Comparison of ENCODE assay signal across 16 cellular contexts in the genomic region with DNA sequence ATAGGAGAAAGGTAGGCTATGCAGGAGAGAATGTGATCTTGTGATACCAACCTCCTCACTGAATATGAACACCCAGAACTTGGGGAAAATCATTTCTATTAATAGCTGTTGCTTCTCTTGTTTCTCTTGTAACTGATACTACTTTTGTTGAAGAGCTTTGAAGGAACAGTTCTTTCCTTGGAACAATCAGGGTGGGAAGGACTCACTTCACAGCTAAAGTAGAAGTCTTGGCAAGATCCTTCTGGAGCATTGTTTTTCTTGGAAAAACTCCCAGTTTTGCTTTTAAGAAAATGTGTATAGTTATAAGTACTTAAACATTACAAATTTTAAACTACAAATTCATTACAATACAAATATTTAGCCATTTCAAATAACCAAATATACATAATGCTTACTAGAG. TPM values are rescaled to one million over a fixed set of nuclear protein-coding genes. Genes with fewer than 3 reads are reported as not detected.
DNase-seq lines count a peak whose midpoint lies in the region; ATAC-seq and TF ChIP-seq lines count a peak whose summit lies in the region.
"Had no signal": no experiment of that assay in that cellular context is flagged by ENCODE, and none has a peak within 500 bp of the region (broad histone marks: within the 10 kb centered on the region; RNA-seq: fewer than 3 reads in every experiment).

No MANE protein-coding gene starts in this region.

- H3K4me3 ChIP-seq in cardiac muscle cell: no peak overlapping the region
- H3K4me3 ChIP-seq in spleen: no peak overlapping the region

- intact Hi-C loops in left cardiac atrium (cut with DNase I) (no loop called here), spleen (cut with DNase I; ENCODE audit: low total_unique reads) (no loop called here)

- TF ChIP-seq CTCF in cardiac muscle cell (IDR thresholded peaks at IDR 0.05; ENCODE audit: low read depth, low read length) (no peak), spleen (IDR thresholded peaks at IDR 0.05 in 8 of 11, conservative IDR thresholded peaks at IDR 0.05 in 3 of 11) (no peak)

- H3K27me3 ChIP-seq in cardiac muscle cell (no peaks in the 10 kb centered on the region), spleen (replicated peaks in 1 of 7) (no peaks in the 10 kb centered on the region)

- ATAC-seq in left cardiac atrium (no peak), GM19035 (IDR thresholded peaks at IDR 0.05; ENCODE audit: unreplicated experiment) (no peak)

- peak in 1 of 2 donors; percentile 31 for DNase-seq in cardiac muscle cell (ENCODE audit: low read depth in 1 of 2, low spot score in 1 of 2)
- no peak for DNase-seq in left cardiac atrium
- DNase-seq in dermis blood vessel endothelial cell: peak; percentile 10
- DNase-seq in left kidney (ENCODE audit: low read depth, low spot score): peak; percentile 7
- peak; percentile 39 for DNase-seq in smooth muscle cell of the brain vasculature (ENCODE audit: low read depth, low spot score)
- no peak for DNase-seq in spleen
- no peak for DNase-seq in cerebellar cortex (ENCODE audit: low spot score)
- DNase-seq: Caco-2; Kasumi-1; NCI-H1105; NCI-H2081; NCI-H446 treated with DMSO at 0.1 percent for 48 hours; NCI-H748 treated with DMSO at 0.1 percent for 48 hours; NK-92 treated with Interleukin-12 subunit alpha and Interleukin-12 subunit beta, amount 100 ng/mL, for 24 hours; Right ventricle myocardium superior had no signal

- TF ChIP-seq POLR2A in spleen (IDR thresholded peaks at IDR 0.05): no peak

- H3K9me3 ChIP-seq in cardiac muscle cell (ENCODE audit: low read depth) (no peaks in the 10 kb centered on the region), spleen (no peaks in the 10 kb centered on the region)
- H3K9me3 ChIP-seq: Caco-2 had no signal

- H3K27ac ChIP-seq in cardiac muscle cell (peak overlapping the region; percentile 22), spleen (no peak overlapping the region)

- H3K36me3 ChIP-seq in cardiac muscle cell: no peaks in the 10 kb centered on the region
- H3K36me3 ChIP-seq in spleen: no peaks in the 10 kb centered on the region

- H3K4me1 ChIP-seq in cardiac muscle cell (ENCODE audit: low read depth) (peaks cover 6% of the 10 kb centered on the region), spleen (no peaks in the 10 kb centered on the region)
- H3K4me1 ChIP-seq: Caco-2 had no signal

RNA-seq across cellular contexts. Expression of a gene that starts 19.1 kb away (rescaled TPM):
- 3.0 and 7.2 TPM in 2 replicates for total RNA-seq in cardiac muscle cell
- 2.2 and 3.0 TPM in 2 replicates for polyA plus RNA-seq in cardiac muscle cell
- total RNA-seq in left cardiac atrium: 1 to 10 TPM; 4.4 to 6.0 TPM
- total RNA-seq in dermis blood vessel endothelial cell: 0.05 TPM in 1 of 2 replicates, not detected in the other
- 1 to 10 TPM in 5 of 7 donors, under 1 TPM in 2; 0.58 to 6.5 (median 2.0) TPM for total RNA-seq in spleen
- under 1 TPM; 0.09 to 0.35 (median 0.09) TPM for polyA plus RNA-seq in spleen

Comparison
In these comparisons a context has a peak if more than half of its experiments do, and no peak if none do; other contexts are left out.
1. DNase-seq: peak in dermis blood vessel endothelial cell (single experiment), left kidney (single experiment) and smooth muscle cell of the brain vasculature (single experiment); none in left cardiac atrium (single experiment), spleen (single experiment) and cerebellar cortex (single experiment).